ENCODE assay signal across 8 cellular contexts in the genomic region with DNA sequence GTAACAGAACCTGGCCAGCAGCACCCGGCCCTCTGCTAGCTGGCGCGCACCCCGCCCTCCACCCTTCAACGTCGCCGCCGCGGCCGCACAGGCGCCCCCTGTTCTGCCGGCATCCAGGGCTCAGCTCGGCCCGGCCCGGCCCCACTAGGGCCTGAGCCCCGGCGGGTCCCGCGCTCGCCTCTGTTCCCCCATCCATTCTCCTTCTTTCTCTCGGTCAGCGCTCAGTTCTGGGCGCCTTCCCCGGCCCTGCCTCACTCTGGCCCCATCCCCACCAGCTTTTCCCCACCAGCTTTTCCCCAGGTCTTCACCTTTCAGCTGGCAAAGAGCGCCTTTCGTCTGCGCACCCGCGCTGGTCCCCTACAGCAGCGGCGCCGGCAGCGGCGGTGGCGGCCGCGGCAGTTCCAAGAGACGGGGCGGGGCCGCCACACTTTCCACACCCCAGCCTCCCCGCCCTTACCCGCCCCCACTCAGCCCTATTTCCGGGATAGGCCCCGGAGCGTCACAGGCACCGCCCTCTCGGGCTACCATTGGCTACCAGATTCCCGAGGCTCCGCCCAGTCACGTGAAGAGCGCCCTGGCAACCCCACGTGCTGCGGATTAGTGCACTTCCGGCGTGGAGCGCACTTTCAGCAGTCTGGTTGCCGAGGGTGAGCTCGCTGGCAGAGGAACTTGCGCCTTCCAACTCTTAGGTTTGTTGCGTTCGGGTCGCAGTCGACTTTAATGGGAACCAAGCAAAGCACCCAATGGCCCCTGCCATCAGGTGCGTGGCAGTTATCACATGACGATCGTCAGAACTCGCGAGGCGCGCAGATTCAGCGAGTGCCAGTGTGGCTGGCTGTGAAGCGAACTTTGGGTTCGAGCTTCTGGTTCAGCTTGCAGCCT. TPM values are rescaled to one million over a fixed set of nuclear protein-coding genes. Genes with fewer than 3 reads are reported as not detected.
DNase-seq lines count a peak whose midpoint lies in the region; ATAC-seq and TF ChIP-seq lines count a peak whose summit lies in the region.

Gene EIF5A2, minus strand, starts transcription at position 403 of the 882 bp plus-strand sequence. CDS start 831 bp downstream, outside the sequence.

- ATAC-seq in GM21367 (IDR thresholded peaks at IDR 0.05; ENCODE audit: unreplicated experiment), result peak; percentile 92
- peak; percentile 99 for ATAC-seq in mucosa of descending colon

- H3K4me3 ChIP-seq in mucosa of descending colon, result peak within 1 kb of the TSS; percentile 15

- no peaks in the 10 kb centered on the region for H3K36me3 ChIP-seq in mucosa of descending colon (ENCODE audit: low read depth)

- peak within 1 kb of the TSS; percentile 90 for H3K27ac ChIP-seq in epithelial cell of prostate

- no peaks in the 10 kb centered on the region for H3K4me1 ChIP-seq in mucosa of descending colon (ENCODE audit: low read depth)

- intact Hi-C loops in mucosa of descending colon (cut with DNase I, micrococcal nuclease), result no loop called here

- DNase-seq in COLO668 (lab: John Stamatoyannopoulos, UW; ENCODE audit: unreplicated experiment) (peak; percentile 85), HT-29 (ENCODE audit: low spot score) (peak; percentile 98), NOMO-1 treated with dmso at 0.1 percent for 144 hours (lab: John Stamatoyannopoulos, UW; ENCODE audit: unreplicated experiment) (peak; percentile 60), epithelial cell of prostate (ENCODE audit: low read depth, low spot score) (peak; percentile 61), mucosa of descending colon (peak; percentile 94 to 97 (median 95))
- DNase-seq in activated CD8-positive, alpha-beta memory T cell treated with anti-CD3 and anti-CD28 coated beads, Interleukin-2, amount 50 U/mL, for 4 hours, result peak; percentile 95
- peak; percentile 93 to 94 for DNase-seq in stimulated activated CD8-positive, alpha-beta memory T cell treated with anti-CD3 and anti-CD28 coated beads, Interleukin-2, amount 100 ng/mL, for 48 hours (ENCODE audit: low read depth in 2 of 2)

- TF ChIP-seq CTCF in mucosa of descending colon (IDR thresholded peaks at IDR 0.05), result no peak

- peaks cover 12% of the 10 kb centered on the region for H3K9me3 ChIP-seq in mucosa of descending colon

RNA-seq across cellular contexts. Expression of gene EIF5A2, which starts in this region (rescaled TPM):
- 2.8 and 3.9 TPM in 2 replicates for total RNA-seq in HT-29 (2014; rRNA removed; shearing (Covaris generic))
- total RNA-seq in mucosa of descending colon, result 10 to 100 TPM in 1 of 3 donors, 1 to 10 TPM in 2; 2.1 to 17.7 (median 4.8) TPM

Comparison
In these comparisons a context has a peak if more than half of its experiments do, and no peak if none do; other contexts are left out.
1. Peak in every context shown above with its lines: DNase-seq, ATAC-seq, H3K4me3 ChIP-seq and H3K27ac ChIP-seq.